In the genomic region with DNA sequence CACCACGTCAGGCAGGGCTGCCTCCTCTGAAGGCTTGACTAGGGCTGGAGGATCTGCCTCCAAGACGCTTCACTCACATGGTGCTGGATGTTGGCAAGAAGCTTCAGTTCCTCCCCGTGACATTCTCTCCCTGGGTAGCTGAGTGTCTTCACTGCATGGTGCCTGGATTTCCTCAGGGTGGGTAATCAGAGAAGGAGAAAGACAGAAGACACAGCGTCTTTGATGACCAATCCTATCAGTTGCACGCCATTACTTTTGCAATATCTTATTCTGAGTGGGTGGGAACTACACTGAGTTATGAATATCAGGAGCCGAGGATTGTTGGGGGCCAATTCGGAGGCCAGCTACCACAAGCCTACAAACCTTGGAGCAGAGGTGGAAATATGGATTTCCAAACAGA, we compare ENCODE assay signal across 27 cellular contexts.
"Had no signal": no experiment of that assay in that cellular context is flagged by ENCODE, and none has a peak within 500 bp of the region (broad histone marks: within the 10 kb centered on the region; RNA-seq: fewer than 3 reads in every experiment).

No MANE protein-coding gene starts in this region.

- FAIRE-seq: colon, endometrium, endothelial cell of umbilical vein, frontal cortex had no signal

- H3K27ac ChIP-seq: colonic mucosa, coronary artery, dorsolateral prefrontal cortex, epithelial cell of prostate, esophagus squamous epithelium, foreskin keratinocyte, gastrocnemius medialis, gastroesophageal sphincter, heart left ventricle, heart right ventricle had no signal

- DNase-seq: colonic mucosa; cortex of kidney; dermis blood vessel endothelial cell; dorsolateral prefrontal cortex; effector CD4-positive, alpha-beta T cell; effector CD8-positive, alpha-beta T cell; effector memory CD4-positive, alpha-beta T cell; effector memory CD8-positive, alpha-beta T cell; endodermal cell; erythroblast; esophagus squamous epithelium; foreskin fibroblast; foreskin keratinocyte; foreskin melanocyte; gastrocnemius medialis; glutamatergic neuron; head of caudate nucleus; heart left ventricle; heart right ventricle had no signal

- H3K36me3 ChIP-seq: colonic mucosa, esophagus squamous epithelium, gastrocnemius medialis, gastroesophageal sphincter, heart left ventricle, heart right ventricle had no signal

- ATAC-seq: effector memory CD8-positive, alpha-beta T cell; esophagus mucosa; foreskin keratinocyte; gastrocnemius medialis; gastroesophageal sphincter; heart left ventricle; heart right ventricle had no signal

- H3K9me3 ChIP-seq: colonic mucosa, esophagus squamous epithelium, gastrocnemius medialis, gastroesophageal sphincter had no signal

- H3K27me3 ChIP-seq: colonic mucosa, esophagus squamous epithelium, foreskin keratinocyte, gastrocnemius medialis had no signal

- H3K4me3 ChIP-seq: colonic mucosa, coronary artery, dorsolateral prefrontal cortex, esophagus squamous epithelium, gastrocnemius medialis, gastroesophageal sphincter, heart left ventricle, heart right ventricle had no signal

- H3K4me1 ChIP-seq: colonic mucosa, esophagus squamous epithelium, foreskin keratinocyte, gastrocnemius medialis, gastroesophageal sphincter, heart left ventricle, heart right ventricle had no signal
